8 cellular contexts compared by ENCODE assay signal in the genomic region with DNA sequence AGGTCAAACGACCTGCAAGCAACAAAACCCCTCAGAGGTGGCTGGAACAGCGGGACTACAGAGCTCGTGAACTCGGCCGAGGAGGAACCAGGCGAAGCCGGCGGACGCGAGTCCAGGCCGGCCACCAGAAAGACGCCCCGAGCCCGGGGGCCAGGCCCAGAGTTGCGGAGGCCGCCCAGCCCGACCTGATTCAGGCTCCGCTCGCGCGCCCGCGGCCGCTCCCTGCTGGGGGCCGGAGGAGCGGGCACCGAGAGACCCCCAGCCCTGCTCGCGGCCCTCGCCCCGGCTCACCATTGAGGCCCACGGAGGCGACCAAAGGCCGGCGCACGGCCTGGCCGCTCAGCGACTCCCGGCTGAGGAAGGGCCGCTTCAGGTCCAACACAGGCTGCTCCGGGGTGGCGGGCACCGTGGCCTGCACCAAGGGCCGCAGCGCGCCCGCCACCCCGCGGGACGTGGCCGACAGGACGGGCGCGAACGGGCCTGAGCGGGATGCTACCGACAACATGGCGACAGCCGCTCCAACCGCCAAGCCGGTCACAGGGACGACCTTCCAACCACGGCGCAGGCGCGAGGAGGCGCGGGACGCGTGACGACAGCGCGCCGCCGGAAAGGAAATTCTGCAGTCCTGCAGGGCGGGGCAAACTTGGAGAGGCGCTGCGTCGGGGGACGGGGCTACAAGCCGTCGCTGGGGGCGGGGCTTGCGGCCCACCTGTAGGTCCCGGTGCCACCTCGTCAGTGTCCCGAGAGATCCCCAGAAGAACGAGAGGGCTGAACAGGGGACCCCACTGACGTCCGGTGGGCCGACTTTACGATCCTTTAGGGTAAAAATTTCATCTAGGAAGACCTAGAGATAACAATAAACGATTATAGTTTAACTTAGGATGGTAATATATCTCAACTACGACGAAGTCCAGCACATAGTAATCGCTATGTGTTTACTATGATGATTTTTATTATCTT. TPM values are rescaled to one million over a fixed set of nuclear protein-coding genes. Genes with fewer than 3 reads are reported as not detected.
DNase-seq lines count a peak whose midpoint lies in the region; ATAC-seq, FAIRE-seq and TF ChIP-seq lines count a peak whose summit lies in the region.

A gene (minus strand): TSS at position 538 of the 960 bp plus-strand sequence. CDS start 33 bp downstream, at position 505.

- H3K9me3 ChIP-seq in DOHH2 (ENCODE audit: control insufficient read depth, insufficient read depth, low read length), result no peaks in the 10 kb centered on the region
- H3K9me3 ChIP-seq in GM23248 (ENCODE audit: low read depth), result no peaks in the 10 kb centered on the region
- H3K9me3 ChIP-seq in Karpas-422 (ENCODE audit: low read length), result no peaks in the 10 kb centered on the region
- H3K9me3 ChIP-seq in esophagus muscularis mucosa, result no peaks in the 10 kb centered on the region
- no peaks in the 10 kb centered on the region for H3K9me3 ChIP-seq in muscle layer of duodenum (ENCODE audit: control insufficient read depth in 1 of 2, low read length in 2 of 2)

- peaks cover 42% of the 10 kb centered on the region for H3K36me3 ChIP-seq in DOHH2 (ENCODE audit: control insufficient read depth, low read length)
- H3K36me3 ChIP-seq in GM23248 (ENCODE audit: low read depth), result no peaks in the 10 kb centered on the region
- peaks cover 20% of the 10 kb centered on the region for H3K36me3 ChIP-seq in Karpas-422 (ENCODE audit: insufficient read depth, low read length)
- H3K36me3 ChIP-seq in esophagus muscularis mucosa, result no peaks in the 10 kb centered on the region
- no peaks in the 10 kb centered on the region for H3K36me3 ChIP-seq in muscle layer of duodenum (ENCODE audit: control insufficient read depth in 1 of 2, insufficient read depth in 2 of 2, low read length in 2 of 2)

- no peak for TF ChIP-seq EP300 in esophagus muscularis mucosa (IDR thresholded peaks at IDR 0.05)

- 1 to 2% methylated on average over 64 to 69 of the region's 96 CpGs for WGBS in GM23248 (ENCODE audit: low coverage in 1 of 2, low lambda C conversion rate in 2 of 2, missing lambda C conversion rate in 2 of 2), 2 experiments
- WGBS in esophagus muscularis mucosa, result 1% methylated on average over 40 of the region's 96 CpGs

- H3K9ac ChIP-seq in GM23248, result peak within 1 kb of the TSS; percentile 99
- peak within 1 kb of the TSS; percentile 97 for H3K9ac ChIP-seq in Karpas-422 (ENCODE audit: low read length)

- TF ChIP-seq POLR2A in esophagus muscularis mucosa (IDR thresholded peaks at IDR 0.05; ENCODE audit: low read depth), result peak; percentile 81

- no peaks in the 10 kb centered on the region for H3F3A ChIP-seq in DOHH2 (ENCODE audit: control insufficient read depth, insufficient read depth)
- no peaks in the 10 kb centered on the region for H3F3A ChIP-seq in GM23248 (ENCODE audit: insufficient read depth)

- H3K4me3 ChIP-seq in DOHH2 (ENCODE audit: low read length) (peak within 1 kb of the TSS; percentile 79), GM23248 (peak within 1 kb of the TSS; percentile 91), Karpas-422 (ENCODE audit: low read length) (peak within 1 kb of the TSS; percentile 99), esophagus muscularis mucosa (peak within 1 kb of the TSS; percentile 85 to 95 (median 91)), muscle layer of duodenum (ENCODE audit: low read depth in 1 of 2, low read length in 2 of 2) (peak within 1 kb of the TSS; percentile 74 to 80)

- in situ Hi-C loops in GM23248 (cut with MboI), result no loop called here

- peak; percentile 98 for DNase-seq in GM23248
- DNase-seq in Karpas-422, result peak; percentile 98
- peak; percentile 79 for DNase-seq in RCC 7860 (ENCODE audit: low spot score)
- peak; percentile 98 for DNase-seq in activated T-cell treated with anti-CD3 and anti-CD28 coated beads, Interleukin-2, amount 50 U/mL, for 72 hours
- peak; percentile 96 for DNase-seq in esophagus muscularis mucosa (ENCODE audit: extremely low spot score)
- peak; percentile 92 for DNase-seq in stimulated activated CD8-positive, alpha-beta memory T cell treated with anti-CD3 and anti-CD28 coated beads, Interleukin-7, amount 100 ng/mL, for 24 hours (ENCODE audit: low read depth)

- H3K27me3 Mint-ChIP-seq in activated T-cell treated with anti-CD3 and anti-CD28 coated beads, Interleukin-2, amount 50 U/mL, for 72 hours (ENCODE audit: low read depth), result peaks cover 12% of the 10 kb centered on the region

- H3K4me3 Mint-ChIP-seq in activated T-cell treated with anti-CD3 and anti-CD28 coated beads, Interleukin-2, amount 50 U/mL, for 72 hours, result peak within 1 kb of the TSS; percentile 94 to 99

- H3K9me3 Mint-ChIP-seq in activated T-cell treated with anti-CD3 and anti-CD28 coated beads, Interleukin-2, amount 50 U/mL, for 72 hours, result peaks cover 2 to 3% of the 10 kb centered on the region in 2 donors

- FAIRE-seq in RCC 7860 (lab: Jason Lieb, UNC), result no peak

- peak within 1 kb of the TSS; percentile 98 for H2AFZ ChIP-seq in GM23248
- peak within 1 kb of the TSS; percentile 37 for H2AFZ ChIP-seq in Karpas-422 (ENCODE audit: low read length)

- H3K4me2 ChIP-seq in DOHH2 (ENCODE audit: low read length) (peak within 1 kb of the TSS; percentile 91), GM23248 (ENCODE audit: unreplicated experiment) (peak within 1 kb of the TSS; percentile 97), Karpas-422 (ENCODE audit: low read depth, low read length, poor library complexity, severe bottlenecking) (peak within 1 kb of the TSS; percentile 82)

- H3K27ac ChIP-seq in DOHH2 (ENCODE audit: low read depth, low read length) (peak within 1 kb of the TSS; percentile 42), GM23248 (peak within 1 kb of the TSS; percentile 79), Karpas-422 (ENCODE audit: low read length) (peak within 1 kb of the TSS; percentile 55; the same call in 1 of the 2 replicates), esophagus muscularis mucosa (replicated peaks in 1 of 4) (peak within 1 kb of the TSS; percentile 94 to 97 (median 96)), muscle layer of duodenum (ENCODE audit: low read length) (peak within 1 kb of the TSS; percentile 88)

- H3K27me3 ChIP-seq in DOHH2 (ENCODE audit: control insufficient read depth, low read length), result no peaks in the 10 kb centered on the region
- H3K27me3 ChIP-seq in GM23248 (replicated peaks; ENCODE audit: insufficient read depth), result no peaks in the 10 kb centered on the region; the same call in 1 of the 2 replicates
- H3K27me3 ChIP-seq in Karpas-422 (ENCODE audit: low read length), result no peaks in the 10 kb centered on the region
- no peaks in the 10 kb centered on the region for H3K27me3 ChIP-seq in esophagus muscularis mucosa
- no peaks in the 10 kb centered on the region for H3K27me3 ChIP-seq in muscle layer of duodenum (ENCODE audit: low read depth, low read length)

- H3K4me1 ChIP-seq in DOHH2 (ENCODE audit: control insufficient read depth, low read length) (peaks cover 16% of the 10 kb centered on the region), GM23248 (ENCODE audit: insufficient read depth) (peaks cover 10% of the 10 kb centered on the region; the same call in 1 of the 2 replicates), Karpas-422 (ENCODE audit: low read length) (peaks cover 17% of the 10 kb centered on the region), esophagus muscularis mucosa (peaks cover 17 to 35% (median 32%) of the 10 kb centered on the region in 4 donors), muscle layer of duodenum (ENCODE audit: control insufficient read depth in 1 of 2, insufficient read depth in 2 of 2, low read length in 2 of 2) (peaks cover 0 to 27% of the 10 kb centered on the region in 2 donors)

- peak; percentile 98 for ATAC-seq in activated T-cell treated with anti-CD3 and anti-CD28 coated beads, Interleukin-2, amount 50 U/mL, for 72 hours (replicated peaks in 1 of 2)

- TF ChIP-seq CTCF in DOHH2 (IDR thresholded peaks at IDR 0.05; ENCODE audit: low read depth, low read length, poor library complexity, severe bottlenecking) (no peak), esophagus muscularis mucosa (IDR thresholded peaks at IDR 0.05) (peak in 1 of 3 experiments; percentile 15)

- peaks cover 46% of the 10 kb centered on the region for H3K4me1 Mint-ChIP-seq in activated T-cell treated with anti-CD3 and anti-CD28 coated beads, Interleukin-2, amount 50 U/mL, for 72 hours (ENCODE audit: low read depth)

- H3K9me2 ChIP-seq in DOHH2 (replicated peaks; ENCODE audit: control insufficient read depth, low read length) (no peaks in the 10 kb centered on the region), GM23248 (ENCODE audit: insufficient read depth) (no peaks in the 10 kb centered on the region), Karpas-422 (replicated peaks; ENCODE audit: insufficient read depth, low read length) (no peaks in the 10 kb centered on the region)

- H4K20me1 ChIP-seq in DOHH2 (ENCODE audit: control insufficient read depth, insufficient read depth, low read depth, low read length), result peaks cover 21% of the 10 kb centered on the region
- peaks cover 22% of the 10 kb centered on the region for H4K20me1 ChIP-seq in GM23248 (ENCODE audit: insufficient read depth)
- peaks cover 31% of the 10 kb centered on the region for H4K20me1 ChIP-seq in Karpas-422 (ENCODE audit: insufficient read depth, low read depth, low read length)

- peaks cover 51% of the 10 kb centered on the region for H3K79me2 ChIP-seq in DOHH2 (ENCODE audit: control insufficient read depth, low read length)
- peaks cover 53% of the 10 kb centered on the region for H3K79me2 ChIP-seq in GM23248 (ENCODE audit: insufficient read depth)
- peaks cover 45% of the 10 kb centered on the region for H3K79me2 ChIP-seq in Karpas-422 (ENCODE audit: low read length)

- intact Hi-C loops in esophagus muscularis mucosa (cut with DNase I), result no loop called here

- H3K36me3 Mint-ChIP-seq in activated T-cell treated with anti-CD3 and anti-CD28 coated beads, Interleukin-2, amount 50 U/mL, for 72 hours (ENCODE audit: insufficient read depth in 2 of 2), result peaks cover 17 to 20% of the 10 kb centered on the region in 2 donors

- peak within 1 kb of the TSS; percentile 98 for H3K27ac Mint-ChIP-seq in activated T-cell treated with anti-CD3 and anti-CD28 coated beads, Interleukin-2, amount 50 U/mL, for 72 hours

RNA-seq across cellular contexts. Expression of the gene that starts here (rescaled TPM):
- total RNA-seq in GM23248 (2014; rRNA removed; shearing (Covaris generic)), result 27.4 and 32.1 TPM in 2 replicates
- 58.9 and 59.8 TPM in 2 replicates for polyA plus RNA-seq in GM23248 (2016; fragmentation: Nextera tagmentation; extraction: Ambion mirVana)
- 34.7 and 38.2 TPM in 2 replicates for total RNA-seq in Karpas-422 (2014; rRNA removed; shearing (Covaris generic); ENCODE audit: low replicate concordance)
- total RNA-seq in activated T-cell treated with anti-CD3 and anti-CD28 coated beads, Interleukin-2, amount 50 U/mL, for 72 hours, result 10 to 100 TPM; 39.1 to 40.1 TPM
- total RNA-seq in esophagus muscularis mucosa, result 10 to 100 TPM; 41.1 to 46.4 (median 43.3) TPM

Comparison
In these comparisons a context has a peak if more than half of its experiments do, and no peak if none do; other contexts are left out.
1. Peak in every context shown above with its lines: DNase-seq, ATAC-seq, H3K4me3 ChIP-seq and H3K27ac ChIP-seq.
2. H3K27ac ChIP-seq: peak in every context shown above with its lines; median percentile 96 in esophagus muscularis mucosa; 88 in muscle layer of duodenum; 79 in GM23248; 55 in Karpas-422; 42 in DOHH2.